In the genomic region with DNA sequence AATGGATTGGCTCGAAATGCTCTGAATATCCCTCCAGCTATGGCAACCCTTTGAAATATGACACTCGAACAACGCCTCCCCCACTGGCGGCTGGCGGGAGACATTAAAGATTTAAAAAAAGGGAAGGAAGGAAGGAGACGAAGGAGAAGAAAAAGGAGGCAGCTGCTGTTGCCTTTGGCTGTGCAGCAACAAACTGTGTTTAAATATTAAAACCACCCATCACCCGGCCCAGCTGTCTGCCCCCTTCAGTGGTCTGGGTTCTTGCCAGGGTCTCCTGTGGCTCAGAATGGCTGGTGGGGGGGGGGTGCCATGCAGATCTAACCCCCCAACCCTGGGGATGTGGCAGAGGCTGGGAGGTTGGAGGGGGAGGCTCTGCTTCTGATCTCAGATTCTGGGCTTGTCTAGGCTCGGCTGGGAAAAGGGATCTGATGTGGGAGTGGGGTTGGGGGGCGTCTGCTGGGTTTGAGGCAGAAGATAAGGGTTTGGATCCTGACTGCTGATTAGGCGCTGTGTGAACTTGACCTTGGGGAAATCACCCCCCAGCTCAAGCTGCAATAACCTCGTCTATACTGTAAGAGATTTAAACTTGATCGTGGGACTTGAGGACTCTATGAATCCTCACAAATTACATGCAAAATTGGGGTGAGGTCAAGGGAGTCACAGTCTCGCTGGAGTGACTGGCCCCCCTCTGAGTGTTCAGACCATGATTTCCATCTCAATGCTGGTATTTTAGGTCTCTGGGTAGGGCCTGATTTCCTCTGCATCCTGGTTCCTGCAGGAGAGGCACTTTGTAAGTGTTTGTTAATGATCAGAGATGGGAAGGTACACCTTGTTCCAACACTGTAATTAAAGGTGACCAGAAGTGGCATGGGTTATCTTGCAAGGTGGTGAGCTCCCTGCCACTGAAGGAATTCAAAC, we compare ENCODE assay signal across 11 cellular contexts. TPM values are rescaled to one million over a fixed set of nuclear protein-coding genes. Genes with fewer than 3 reads are reported as not detected.
A peak's percentile ranks its signal among the peaks of the same experiment; 100 is the strongest.
DNase-seq lines count a peak whose midpoint lies in the region; ATAC-seq and TF ChIP-seq lines count a peak whose summit lies in the region.
"Had no signal": no experiment of that assay in that cellular context is flagged by ENCODE, and none has a peak within 500 bp of the region (broad histone marks: within the 10 kb centered on the region; RNA-seq: fewer than 3 reads in every experiment).

No MANE protein-coding gene starts in this region.

- H3K9ac ChIP-seq in HUES64 (ENCODE audit: low read depth, low read length), result peak overlapping the region; percentile 16; the same call in 1 of the 2 replicates

- peaks cover 15% of the 10 kb centered on the region for H3K27me3 ChIP-seq in HUES64 (ENCODE audit: insufficient read depth, low read length)
- peaks cover 52% of the 10 kb centered on the region for H3K27me3 ChIP-seq in upper lobe of right lung
- peaks cover 66% of the 10 kb centered on the region for H3K27me3 ChIP-seq in MG63

- H3K4me3 ChIP-seq in HUES64 (ENCODE audit: low read length), result peak overlapping the region; percentile 43
- no peak overlapping the region for H3K4me3 ChIP-seq in upper lobe of right lung
- H3K4me3 ChIP-seq in MG63, result no peak overlapping the region
- H3K4me3 ChIP-seq: mucosa of descending colon had no signal

- H3K4me1 ChIP-seq in HUES64 (ENCODE audit: insufficient read depth, low read length) (peaks cover 24% of the 10 kb centered on the region), upper lobe of right lung (no peaks in the 10 kb centered on the region)

- H3K27ac ChIP-seq in HUES64 (ENCODE audit: low read depth, low read length) (peak overlapping the region; percentile 49; the same call in 1 of the 2 replicates), upper lobe of right lung (no peak overlapping the region)

- peak; percentile 43 for DNase-seq in DMS 273 treated with DMSO at 0.1 percent for 48 hours (lab: John Stamatoyannopoulos, UW)
- peak; percentile 27 for DNase-seq in NOMO-1 treated with dmso at 0.1 percent for 144 hours (lab: John Stamatoyannopoulos, UW; ENCODE audit: unreplicated experiment)
- DNase-seq in iPS-NIHi11 (ENCODE audit: low spot score), result peak; percentile 58
- DNase-seq in upper lobe of right lung, result no peak
- no peak for DNase-seq in kidney tubule cell (ENCODE audit: low spot score)
- no peak for DNase-seq in MG63
- DNase-seq: activated naive CD4-positive, alpha-beta T cell treated with anti-CD3 and anti-CD28 coated beads for 36 hours; mucosa of descending colon; SW 1271 had no signal

- H3K9me3 ChIP-seq in HUES64 (ENCODE audit: insufficient read depth, low read depth, low read length) (no peaks in the 10 kb centered on the region), upper lobe of right lung (no peaks in the 10 kb centered on the region), MG63 (no peaks in the 10 kb centered on the region)
- H3K9me3 ChIP-seq: mucosa of descending colon had no signal

- ATAC-seq in upper lobe of right lung (no peak), HG02973 (IDR thresholded peaks at IDR 0.05; ENCODE audit: unreplicated experiment) (no peak)
- ATAC-seq: mucosa of descending colon had no signal

- 6% methylated on average over 7 of the region's 13 CpGs for WGBS in HUES64

- intact Hi-C loops in upper lobe of right lung (cut with DNase I), result no loop called here

- H3K36me3 ChIP-seq in HUES64 (ENCODE audit: insufficient read depth, low read length) (no peaks in the 10 kb centered on the region), upper lobe of right lung (no peaks in the 10 kb centered on the region), MG63 (no peaks in the 10 kb centered on the region)

- no peak for TF ChIP-seq CTCF in upper lobe of right lung (IDR thresholded peaks at IDR 0.05)

RNA-seq across cellular contexts. Expression of gene BLCAP, which starts 40.3 kb away (rescaled TPM):
- polyA plus RNA-seq in HUES64 (2013, experiment 1 of 2), result 29.9 TPM
- polyA plus RNA-seq in HUES64 (2013, experiment 2 of 2), result 35.1 TPM
- 74.8 TPM for total RNA-seq in upper lobe of right lung
- total RNA-seq in MG63 (2014; rRNA removed; shearing (Covaris generic); ENCODE audit: low replicate concordance), result 23.6 and 26.6 TPM in 2 replicates

RNA-seq across cellular contexts. Expression of gene NNAT, which starts 46.9 kb away (rescaled TPM):
- polyA plus RNA-seq in HUES64 (2013, experiment 1 of 2), result 93.2 TPM
- polyA plus RNA-seq in HUES64 (2013, experiment 2 of 2), result 98.6 TPM
- 0.43 TPM for total RNA-seq in upper lobe of right lung
- total RNA-seq in MG63 (2014; rRNA removed; shearing (Covaris generic); ENCODE audit: low replicate concordance), result not detected in 2 replicates

Comparison
In these comparisons a context has a peak if more than half of its experiments do, and no peak if none do; other contexts are left out.
1. DNase-seq: peak in DMS 273 treated with DMSO at 0.1 percent for 48 hours (single experiment), NOMO-1 treated with dmso at 0.1 percent for 144 hours (single experiment) and iPS-NIHi11 (single experiment); none in upper lobe of right lung (single experiment), kidney tubule cell (single experiment) and MG63 (single experiment).